In genomic region chr20:59805266-59805665, GRCh38 we compare ENCODE assay signal across 16 cellular contexts.
A peak's percentile ranks its signal among the peaks of the same experiment; 100 is the strongest.
DNase-seq lines count a peak whose midpoint lies in the region; FAIRE-seq and TF ChIP-seq lines count a peak whose summit lies in the region.
"Had no signal": no experiment of that assay in that cellular context is flagged by ENCODE, and none has a peak within 500 bp of the region (broad histone marks: within the 10 kb centered on the region; RNA-seq: fewer than 3 reads in every experiment).

No MANE protein-coding gene starts in this region.

- no peaks in the 10 kb centered on the region for H3K27me3 ChIP-seq in small intestine (ENCODE audit: control insufficient read depth in 2 of 2, insufficient read depth in 2 of 2, low read length in 2 of 2)
- no peaks in the 10 kb centered on the region for H3K27me3 ChIP-seq in transverse colon
- H3K27me3 ChIP-seq: BLaER1 had no signal

- H3K4me3 ChIP-seq in small intestine (ENCODE audit: low read depth in 1 of 2, low read length in 2 of 2): no peak overlapping the region
- H3K4me3 ChIP-seq in transverse colon: no peak overlapping the region
- H3K4me3 ChIP-seq: BLaER1 had no signal

- no peak for TF ChIP-seq EP300 in transverse colon (IDR thresholded peaks at IDR 0.05; ENCODE audit: low read depth)

- H3K4me1 ChIP-seq in small intestine (ENCODE audit: control insufficient read depth in 2 of 2, insufficient read depth in 1 of 2, low read depth in 1 of 2, low read length in 1 of 2) (no peaks in the 10 kb centered on the region), transverse colon (no peaks in the 10 kb centered on the region)

- H3K27ac ChIP-seq in small intestine (ENCODE audit: low read depth in 1 of 2, low read length in 1 of 2) (no peak overlapping the region), transverse colon (no peak overlapping the region)
- H3K27ac ChIP-seq: BLaER1 had no signal

- no peaks in the 10 kb centered on the region for H3K36me3 Mint-ChIP-seq in activated CD4-positive, alpha-beta memory T cell treated with anti-CD3 and anti-CD28 coated beads, Interleukin-2, amount 10 ng/mL, durations not matched to agents 7 days and 5 days (ENCODE audit: low read depth)
- no peaks in the 10 kb centered on the region for H3K36me3 Mint-ChIP-seq in activated CD4-positive, alpha-beta memory T cell treated with anti-CD3 and anti-CD28 coated beads for 36 hours
- H3K36me3 Mint-ChIP-seq in type B pancreatic cell: no peaks in the 10 kb centered on the region
- H3K36me3 Mint-ChIP-seq: CD8-positive, alpha-beta T cell had no signal

- in situ Hi-C loops in transverse colon (cut with MboI; ENCODE audit: low pct_ligation_motif_present in 1 of 4, low pct_unique_long_range_greater_than_20kb in 1 of 4, low sequenced_read_pairs in 3 of 4): no loop called here

- H3K36me3 ChIP-seq in small intestine (ENCODE audit: control insufficient read depth in 2 of 2, insufficient read depth in 2 of 2, low read length in 2 of 2): no peaks in the 10 kb centered on the region
- no peaks in the 10 kb centered on the region for H3K36me3 ChIP-seq in transverse colon

- no peaks in the 10 kb centered on the region for H3K9me3 ChIP-seq in small intestine (ENCODE audit: control insufficient read depth, low read depth)
- H3K9me3 ChIP-seq in transverse colon: peaks cover 0 to 5% of the 10 kb centered on the region in 2 donors
- H3K9me3 ChIP-seq: BLaER1 had no signal

- TF ChIP-seq CTCF in type B pancreatic cell (conservative IDR thresholded peaks at IDR 0.05) (no peak), transverse colon (IDR thresholded peaks at IDR 0.05) (no peak)

- no peaks in the 10 kb centered on the region for H3K4me1 Mint-ChIP-seq in activated CD4-positive, alpha-beta memory T cell treated with anti-CD3 and anti-CD28 coated beads, Interleukin-2, amount 10 ng/mL, durations not matched to agents 7 days and 5 days
- no peaks in the 10 kb centered on the region for H3K4me1 Mint-ChIP-seq in activated CD4-positive, alpha-beta memory T cell treated with anti-CD3 and anti-CD28 coated beads for 36 hours (ENCODE audit: low read depth)
- H3K4me1 Mint-ChIP-seq in type B pancreatic cell (ENCODE audit: unreplicated experiment): peaks cover 10% of the 10 kb centered on the region

- FAIRE-seq in HTR-8/SVneo (lab: Jason Lieb, UNC): peak; percentile 81
- FAIRE-seq in small intestine (lab: Jason Lieb, UNC): no peak
- FAIRE-seq: A204.1, D721Med had no signal

- H3K27ac Mint-ChIP-seq in activated CD4-positive, alpha-beta memory T cell treated with anti-CD3 and anti-CD28 coated beads, Interleukin-2, amount 10 ng/mL, durations not matched to agents 7 days and 5 days: no peak overlapping the region
- H3K27ac Mint-ChIP-seq in activated CD4-positive, alpha-beta memory T cell treated with anti-CD3 and anti-CD28 coated beads for 36 hours: no peak overlapping the region
- no peak overlapping the region for H3K27ac Mint-ChIP-seq in type B pancreatic cell
- H3K27ac Mint-ChIP-seq: CD8-positive, alpha-beta T cell had no signal

- TF ChIP-seq POLR2A in transverse colon (IDR thresholded peaks at IDR 0.05): no peak

- intact Hi-C loops in activated CD4-positive, alpha-beta memory T cell treated with anti-CD3 and anti-CD28 coated beads for 36 hours (cut with micrococcal nuclease): no loop called here
- intact Hi-C loops in transverse colon (cut with DNase I; ENCODE audit: low total_unique reads) (no loop called here), posterior vena cava (cut with DNase I) (no loop called here)

- DNase-seq in activated CD4-positive, alpha-beta memory T cell treated with anti-CD3 and anti-CD28 coated beads, Interleukin-2, amount 10 ng/mL, durations not matched to agents 7 days and 5 days: peak; percentile 1
- no peak for DNase-seq in activated CD4-positive, alpha-beta memory T cell treated with anti-CD3 and anti-CD28 coated beads for 36 hours
- DNase-seq in HTR-8/SVneo (ENCODE audit: insufficient read length, low spot score) (no peak), islet precursor cell (peak; percentile 32), type B pancreatic cell (ENCODE audit: extremely low spot score, unreplicated experiment) (no peak), small intestine (no peak), transverse colon (no peak), posterior vena cava (ENCODE audit: low spot score) (no peak)
- DNase-seq: CD8-positive, alpha-beta T cell; DMS79; HCEC 1CT; NCI-H187; NCI-H69 had no signal

- peaks cover 5% of the 10 kb centered on the region for H3K27me3 Mint-ChIP-seq in activated CD4-positive, alpha-beta memory T cell treated with anti-CD3 and anti-CD28 coated beads, Interleukin-2, amount 10 ng/mL, durations not matched to agents 7 days and 5 days
- peaks cover 10% of the 10 kb centered on the region for H3K27me3 Mint-ChIP-seq in activated CD4-positive, alpha-beta memory T cell treated with anti-CD3 and anti-CD28 coated beads for 36 hours
- peaks cover 16% of the 10 kb centered on the region for H3K27me3 Mint-ChIP-seq in type B pancreatic cell

- H3K9me3 Mint-ChIP-seq in activated CD4-positive, alpha-beta memory T cell treated with anti-CD3 and anti-CD28 coated beads, Interleukin-2, amount 10 ng/mL, durations not matched to agents 7 days and 5 days: peaks cover 4% of the 10 kb centered on the region
- peaks cover 10% of the 10 kb centered on the region for H3K9me3 Mint-ChIP-seq in activated CD4-positive, alpha-beta memory T cell treated with anti-CD3 and anti-CD28 coated beads for 36 hours
- peaks cover 4% of the 10 kb centered on the region for H3K9me3 Mint-ChIP-seq in type B pancreatic cell

- no peak overlapping the region for H3K4me3 Mint-ChIP-seq in activated CD4-positive, alpha-beta memory T cell treated with anti-CD3 and anti-CD28 coated beads, Interleukin-2, amount 10 ng/mL, durations not matched to agents 7 days and 5 days
- H3K4me3 Mint-ChIP-seq in activated CD4-positive, alpha-beta memory T cell treated with anti-CD3 and anti-CD28 coated beads for 36 hours: no peak overlapping the region
- H3K4me3 Mint-ChIP-seq in type B pancreatic cell: peak overlapping the region; percentile 10
- H3K4me3 Mint-ChIP-seq: CD8-positive, alpha-beta T cell had no signal

- POLR2A ChIA-PET in activated CD4-positive, alpha-beta memory T cell treated with anti-CD3 and anti-CD28 coated beads, Interleukin-2, amount 10 ng/mL, durations not matched to agents 7 days and 5 days (lab: Charles Lee): no interaction called here
- POLR2A ChIA-PET in activated CD4-positive, alpha-beta memory T cell treated with anti-CD3 and anti-CD28 coated beads for 36 hours (lab: Charles Lee): no interaction called here

- 73 to 84% (median 77%) methylated on average over 5 of the region's 5 CpGs for WGBS in small intestine, 3 donors
- 62 to 76% methylated on average over 3 to 5 of the region's 5 CpGs for WGBS in transverse colon (ENCODE audit: low coverage in 1 of 2), 2 donors

- CTCF ChIA-PET in activated CD4-positive, alpha-beta memory T cell treated with anti-CD3 and anti-CD28 coated beads, Interleukin-2, amount 10 ng/mL, durations not matched to agents 7 days and 5 days (lab: Charles Lee): no interaction called here
- CTCF ChIA-PET in activated CD4-positive, alpha-beta memory T cell treated with anti-CD3 and anti-CD28 coated beads for 36 hours (lab: Charles Lee): no interaction called here

Comparison
In these comparisons a context has a peak if more than half of its experiments do, and no peak if none do; other contexts are left out.
1. DNase-seq: peak in activated CD4-positive, alpha-beta memory T cell treated with anti-CD3 and anti-CD28 coated beads, Interleukin-2, amount 10 ng/mL, durations not matched to agents 7 days and 5 days (single experiment) and islet precursor cell (single experiment); none in activated CD4-positive, alpha-beta memory T cell treated with anti-CD3 and anti-CD28 coated beads for 36 hours (single experiment), HTR-8/SVneo (single experiment), type B pancreatic cell (single experiment), small intestine (single experiment), transverse colon (single experiment) and posterior vena cava (single experiment).